ENCODE assay signal across 1 cellular context in genomic region chr15:52137432-52138357, GRCh38.
TF ChIP-seq lines count a peak whose summit lies in the region.

No MANE protein-coding gene starts in this region.

TF ChIP-seq in HepG2, 621 proteins besides CTCF, POLR2A, EP300 and RAD21 (continued from another document):
- no peak for TF ChIP-seq PBX3 (CRISPR knock-in tag; IDR thresholded peaks at IDR 0.05; ENCODE audit: borderline replicate concordance)
- peak; percentile 16; the same call in 1 of the 2 replicates for TF ChIP-seq ISL2 (CRISPR knock-in tag; IDR thresholded peaks at IDR 0.05)
- TF ChIP-seq ZNF263 (CRISPR knock-in tag; IDR thresholded peaks at IDR 0.05) = peak; percentile 47
- peak; percentile 47; the same call in 1 of the 2 replicates for TF ChIP-seq BCL6 (CRISPR knock-in tag; IDR thresholded peaks at IDR 0.05)
- no peak for TF ChIP-seq ZSCAN30 (CRISPR knock-in tag; IDR thresholded peaks at IDR 0.05)
- no peak for TF ChIP-seq SMAD1 (CRISPR knock-in tag; IDR thresholded peaks at IDR 0.05; ENCODE audit: borderline replicate concordance, low read depth)
- 0 out of 2 replicates have a peak, but pooled peaks have one; percentile 28 for TF ChIP-seq ZNF644 (CRISPR knock-in tag; IDR thresholded peaks at IDR 0.05; ENCODE audit: low read depth)
- no peak for TF ChIP-seq ATF7-NPFF (CRISPR knock-in tag; IDR thresholded peaks at IDR 0.05; ENCODE audit: low read depth)
- TF ChIP-seq ZNF512 (CRISPR knock-in tag; IDR thresholded peaks at IDR 0.05) = no peak
- no peak for TF ChIP-seq NCOA5 (CRISPR knock-in tag; IDR thresholded peaks at IDR 0.05)
- TF ChIP-seq MBD4 (IDR thresholded peaks at IDR 0.05; ENCODE audit: borderline replicate concordance, low read length) = no peak
- no peak for TF ChIP-seq ZUFSP (CRISPR knock-in tag; IDR thresholded peaks at IDR 0.05; ENCODE audit: borderline replicate concordance)
- no peak for TF ChIP-seq ETS1 (CRISPR knock-in tag; IDR thresholded peaks at IDR 0.05)
- TF ChIP-seq ZNF20 (CRISPR knock-in tag; IDR thresholded peaks at IDR 0.05) = no peak
- peak; percentile 49; the same call in 1 of the 2 replicates for TF ChIP-seq SP4 (CRISPR knock-in tag; IDR thresholded peaks at IDR 0.05)
- TF ChIP-seq GRHL1 (CRISPR knock-in tag; conservative IDR thresholded peaks at IDR 0.05) = no peak
- TF ChIP-seq ELF3 (CRISPR knock-in tag; IDR thresholded peaks at IDR 0.05) = 0 out of 2 replicates have a peak, but pooled peaks have one; percentile 15
- TF ChIP-seq ARNT (IDR thresholded peaks at IDR 0.05) = no peak
- TF ChIP-seq ZNF572 (CRISPR knock-in tag; IDR thresholded peaks at IDR 0.05) = no peak
- no peak for TF ChIP-seq ZNF713 (CRISPR knock-in tag; IDR thresholded peaks at IDR 0.05)
- no peak for TF ChIP-seq ZNF230 (CRISPR knock-in tag; IDR thresholded peaks at IDR 0.05)
- no peak for TF ChIP-seq ZBTB43 (CRISPR knock-in tag; conservative IDR thresholded peaks at IDR 0.05)
- TF ChIP-seq PTBP1 (IDR thresholded peaks at IDR 0.05; ENCODE audit: low read depth, low read length, poor library complexity, severe bottlenecking) = no peak
- no peak for TF ChIP-seq ZNF597 (CRISPR knock-in tag; IDR thresholded peaks at IDR 0.05)
- no peak for TF ChIP-seq PHB2 (IDR thresholded peaks at IDR 0.05; ENCODE audit: partially characterized antibody)
- no peak for TF ChIP-seq JUNB (CRISPR knock-in tag; IDR thresholded peaks at IDR 0.05; ENCODE audit: borderline replicate concordance)
- TF ChIP-seq ZNF101 (CRISPR knock-in tag; IDR thresholded peaks at IDR 0.05; ENCODE audit: borderline replicate concordance, low read depth) = no peak
- no peak for TF ChIP-seq BRCA1 (CRISPR knock-in tag; IDR thresholded peaks at IDR 0.05)
- no peak for TF ChIP-seq SIX4 (CRISPR knock-in tag; IDR thresholded peaks at IDR 0.05)
- TF ChIP-seq JUN (CRISPR knock-in tag; IDR thresholded peaks at IDR 0.05) = no peak
- no peak for TF ChIP-seq ZNF616 (CRISPR knock-in tag; IDR thresholded peaks at IDR 0.05; ENCODE audit: low read depth)
- TF ChIP-seq NR2F1 (CRISPR knock-in tag; IDR thresholded peaks at IDR 0.05) = no peak
- TF ChIP-seq HOXA9 (CRISPR knock-in tag; IDR thresholded peaks at IDR 0.05; ENCODE audit: borderline replicate concordance) = no peak
- TF ChIP-seq HOXA7 (CRISPR knock-in tag; IDR thresholded peaks at IDR 0.05) = no peak
- no peak for TF ChIP-seq TOE1 (CRISPR knock-in tag; IDR thresholded peaks at IDR 0.05)
- 0 out of 2 replicates have a peak, but pooled peaks have one; percentile 20 for TF ChIP-seq ZNF761 (CRISPR knock-in tag; conservative IDR thresholded peaks at IDR 0.05)
- TF ChIP-seq ZNF660 (CRISPR knock-in tag; IDR thresholded peaks at IDR 0.05; ENCODE audit: borderline replicate concordance, low read depth) = no peak
- TF ChIP-seq TBP (CRISPR knock-in tag; IDR thresholded peaks at IDR 0.05) = 0 out of 2 replicates have a peak, but pooled peaks have one; percentile 25
- TF ChIP-seq ZFP41 (CRISPR knock-in tag; IDR thresholded peaks at IDR 0.05; ENCODE audit: borderline replicate concordance) = no peak
- TF ChIP-seq GZF1 (CRISPR knock-in tag; IDR thresholded peaks at IDR 0.05) = no peak
- no peak for TF ChIP-seq ZFYVE20 (CRISPR knock-in tag; IDR thresholded peaks at IDR 0.05; ENCODE audit: borderline replicate concordance, low read depth)
- TF ChIP-seq RNF2 (conservative IDR thresholded peaks at IDR 0.05; ENCODE audit: low read depth) = no peak
- no peak for TF ChIP-seq DDIT3 (CRISPR knock-in tag; IDR thresholded peaks at IDR 0.05)
- no peak for TF ChIP-seq SMYD3 (CRISPR knock-in tag; IDR thresholded peaks at IDR 0.05)
- TF ChIP-seq ZNF781 (CRISPR knock-in tag; IDR thresholded peaks at IDR 0.05; ENCODE audit: borderline replicate concordance, not compliant biosample characterization) = no peak
TF ChIP-seq in HepG2: peak in this region for 102.
